In genomic region chr7:99499713-99500636, GRCh38 we compare ENCODE assay signal across 8 cellular contexts. TPM values are rescaled to one million over a fixed set of nuclear protein-coding genes. Genes with fewer than 3 reads are reported as not detected.
DNase-seq lines count a peak whose midpoint lies in the region; ATAC-seq and TF ChIP-seq lines count a peak whose summit lies in the region.

Gene ZNF394 (minus strand): TSS chr7:99500281. CDS start chr7:99500093, 188 bp downstream.

- POLR2A ChIA-PET in A673 (lab: Charles Lee; ENCODE audit: low non-redundant PET), result interaction anchor here (0.9 kb wide), 1 partner anchor 52 kb away, joined by 7 read pairs; no protein-coding TSS in a partner anchor

- peak; percentile 43 for ATAC-seq in GM18867 (IDR thresholded peaks at IDR 0.05; ENCODE audit: unreplicated experiment)
- peak; percentile 45 for ATAC-seq in HG03175 (IDR thresholded peaks at IDR 0.05; ENCODE audit: unreplicated experiment)

- CTCF ChIA-PET in A673 (lab: Charles Lee), result no interaction called here

- DNase-seq in A673 (ENCODE audit: low spot score) (peak; percentile 97), NCI-H226 (peak; percentile 91), inferior parietal cortex (ENCODE audit: extremely low spot score) (peak; percentile 98), smooth muscle cell of the brain vasculature (ENCODE audit: low read depth, low spot score) (peak; percentile 64)
- peak; percentile 85 for DNase-seq in activated CD4-positive, CD25-positive, alpha-beta regulatory T cell treated with anti-CD3 and anti-CD28 coated beads, Interleukin-2, amount 50 U/mL, for 16 hours (ENCODE audit: low read depth, low spot score)
- DNase-seq in central memory CD4-positive, alpha-beta T cell, result peak; percentile 84

- peak within 1 kb of the TSS; percentile 91 for H3K27ac ChIP-seq in A673 (ENCODE audit: low read depth, low read length, poor library complexity, severe bottlenecking)

- TSS peak; percentile 85 for BruUV-seq in A673 (replicated peaks; lab: Mats Ljungman, UMichigan)

- H3K4me1 ChIP-seq in A673 (ENCODE audit: insufficient read depth, low read length, poor library complexity, severe bottlenecking), result peaks cover 5% of the 10 kb centered on the region

- no peak for TF ChIP-seq CTCF in A673 (conservative IDR thresholded peaks at IDR 0.05; ENCODE audit: low read depth, low read length)

- H3K36me3 ChIP-seq in A673 (ENCODE audit: insufficient read depth, low read length, poor library complexity, severe bottlenecking), result no peaks in the 10 kb centered on the region

- no peaks in the 10 kb centered on the region for H3K27me3 ChIP-seq in A673 (replicated peaks; ENCODE audit: insufficient read depth, low read depth, low read length, poor library complexity)

- intact Hi-C loops in A673 (cut with micrococcal nuclease; ENCODE audit: unreplicated experiment), result loop anchor here (1.0 kb wide), 1 partner anchor 52 kb away; the partner anchor contains the start of gene FAM200A

- no peaks in the 10 kb centered on the region for H3K9me3 ChIP-seq in A673 (ENCODE audit: low read depth, low read length, poor library complexity, severe bottlenecking)

- H3K4me3 ChIP-seq in A673 (ENCODE audit: low read depth, low read length, poor library complexity, severe bottlenecking), result peak within 1 kb of the TSS; percentile 98

RNA-seq across cellular contexts. Expression of gene ZNF394, which starts in this region (rescaled TPM):
- total RNA-seq in A673 (2021), result 19.3 and 20.2 TPM in 2 replicates

Comparison
In these comparisons a context has a peak if more than half of its experiments do, and no peak if none do; other contexts are left out.
1. Peak in every context shown above with its lines: DNase-seq, ATAC-seq, H3K4me3 ChIP-seq and H3K27ac ChIP-seq.